Comparison of ENCODE assay signal across 9 cellular contexts in genomic region chr15:41258706-41259471, GRCh38. TPM values are rescaled to one million over a fixed set of nuclear protein-coding genes. Genes with fewer than 3 reads are reported as not detected.
DNase-seq lines count a peak whose midpoint lies in the region; ATAC-seq and TF ChIP-seq lines count a peak whose summit lies in the region.
"Had no signal": no experiment of that assay in that cellular context is flagged by ENCODE, and none has a peak within 500 bp of the region (broad histone marks: within the 10 kb centered on the region; RNA-seq: fewer than 3 reads in every experiment).

No MANE protein-coding gene starts in this region.

- TF ChIP-seq CTCF in GM13977 (IDR thresholded peaks at IDR 0.05; ENCODE audit: extremely low read depth, insufficient read depth, missing control alignments) (no peak), PC-3 (conservative IDR thresholded peaks at IDR 0.05; ENCODE audit: low read depth, low read length) (no peak), fibroblast of the aortic adventitia (IDR thresholded peaks at IDR 0.05; ENCODE audit: insufficient read depth, low read length) (no peak)

- H3K4me1 Mint-ChIP-seq in stimulated activated effector memory CD8-positive, alpha-beta T cell treated with anti-CD3 and anti-CD28 coated beads, Interleukin-12 subunit alpha, Interleukin-12 subunit beta, amount 100 ng/mL, for 72 hours, result no peaks in the 10 kb centered on the region

- H3K27me3 ChIP-seq in PC-3 (ENCODE audit: low read length), result no peaks in the 10 kb centered on the region

- H3K4me3 ChIP-seq in PC-3 (ENCODE audit: low read length), result peak overlapping the region; percentile 32
- H3K4me3 ChIP-seq in fibroblast of the aortic adventitia (ENCODE audit: low read depth, low read length), result no peak overlapping the region

- no TSS peak for BruUV-seq in PC-3 (replicated peaks; lab: Mats Ljungman, UMichigan)

- CTCF ChIA-PET in PC-3 (lab: Charles Lee), result no interaction called here

- H3K4me1 ChIP-seq in PC-3 (ENCODE audit: insufficient read depth, low read length), result peaks cover 37% of the 10 kb centered on the region

- peak overlapping the region; percentile 32 for H2AFZ ChIP-seq in PC-3 (ENCODE audit: low read length)

- DNase-seq in GM13977 (ENCODE audit: low spot score), result peak; percentile 34
- peak; percentile 91 for DNase-seq in PC-3
- peak; percentile 75 for DNase-seq in fibroblast of the aortic adventitia (ENCODE audit: low read depth)
- no peak for DNase-seq in sciatic nerve (ENCODE audit: low spot score)
- DNase-seq in stimulated activated effector memory CD8-positive, alpha-beta T cell treated with anti-CD3 and anti-CD28 coated beads, Interleukin-12 subunit alpha, Interleukin-12 subunit beta, amount 100 ng/mL, for 72 hours (ENCODE audit: low spot score in 2 of 2), result no peak
- DNase-seq in iPS-NIHi7 (ENCODE audit: extremely low spot score), result no peak

- no peak overlapping the region for H3K27ac Mint-ChIP-seq in stimulated activated effector memory CD8-positive, alpha-beta T cell treated with anti-CD3 and anti-CD28 coated beads, Interleukin-12 subunit alpha, Interleukin-12 subunit beta, amount 100 ng/mL, for 72 hours

- no peaks in the 10 kb centered on the region for H3K9me3 Mint-ChIP-seq in stimulated activated effector memory CD8-positive, alpha-beta T cell treated with anti-CD3 and anti-CD28 coated beads, Interleukin-12 subunit alpha, Interleukin-12 subunit beta, amount 100 ng/mL, for 72 hours

- no peaks in the 10 kb centered on the region for H4K20me1 ChIP-seq in PC-3 (ENCODE audit: low read length)

- in situ Hi-C loops in GM13977 (cut with MboI; ENCODE audit: low pct_unique_long_range_greater_than_20kb, low sequenced_read_pairs, unreplicated experiment), result no loop called here

- H3K27ac ChIP-seq in PC-3 (ENCODE audit: low read length), result peak overlapping the region; percentile 77

- intact Hi-C loops in PC-3 (cut with micrococcal nuclease) (loop anchor here (2.0 kb wide), 1 partner anchor 26 kb away; no protein-coding TSS in a partner anchor), sciatic nerve (cut with DNase I) (no loop called here)

- no peaks in the 10 kb centered on the region for H3F3A ChIP-seq in PC-3 (ENCODE audit: low read length, unreplicated experiment)

- peak; percentile 97 for ATAC-seq in PC-3
- ATAC-seq in sciatic nerve, result peak; percentile 78
- no peak for ATAC-seq in GM21423 (IDR thresholded peaks at IDR 0.05; ENCODE audit: unreplicated experiment)
- ATAC-seq in GM21367 (IDR thresholded peaks at IDR 0.05; ENCODE audit: unreplicated experiment), result no peak
- ATAC-seq in stimulated activated effector memory CD8-positive, alpha-beta T cell treated with anti-CD3 and anti-CD28 coated beads, Interleukin-12 subunit alpha, Interleukin-12 subunit beta, amount 100 ng/mL, for 72 hours, result no peak

- H3K9ac ChIP-seq in PC-3 (ENCODE audit: low read length), result peak overlapping the region; percentile 30

- peaks cover 46% of the 10 kb centered on the region for H3K36me3 Mint-ChIP-seq in stimulated activated effector memory CD8-positive, alpha-beta T cell treated with anti-CD3 and anti-CD28 coated beads, Interleukin-12 subunit alpha, Interleukin-12 subunit beta, amount 100 ng/mL, for 72 hours

- no peaks in the 10 kb centered on the region for H3K79me2 ChIP-seq in PC-3 (ENCODE audit: low read length)

- no peaks in the 10 kb centered on the region for H3K9me3 ChIP-seq in PC-3 (ENCODE audit: low read length)

- POLR2A ChIA-PET in PC-3 (lab: Charles Lee; ENCODE audit: unreplicated experiment), result interaction anchor here (0.6 to 0.7 kb wide), 3 partner anchors 9 to 46 kb away, joined by 3 to 4 read pairs (median 3); no protein-coding TSS in a partner anchor

- no peaks in the 10 kb centered on the region for H3K9me2 ChIP-seq in PC-3 (replicated peaks; ENCODE audit: low read length)

- peak overlapping the region; percentile 74 for H3K4me2 ChIP-seq in PC-3 (ENCODE audit: low read length)

- H3K36me3 ChIP-seq in PC-3 (ENCODE audit: low read depth, low read length), result peaks cover 9% of the 10 kb centered on the region; the same call in 1 of the 2 replicates

- no peak overlapping the region for H3K4me3 Mint-ChIP-seq in stimulated activated effector memory CD8-positive, alpha-beta T cell treated with anti-CD3 and anti-CD28 coated beads, Interleukin-12 subunit alpha, Interleukin-12 subunit beta, amount 100 ng/mL, for 72 hours

RNA-seq across cellular contexts. Expression of gene CHP1, which starts 27.8 kb away (rescaled TPM):
- total RNA-seq in PC-3 (2014; rRNA removed) (62.2 and 107 TPM in 2 replicates), fibroblast of the aortic adventitia (ENCODE audit: low replicate concordance) (120 and 131 TPM in 2 replicates), sciatic nerve (71.6 TPM)

RNA-seq across cellular contexts. Expression of gene EXD1, which starts 28.3 kb away (rescaled TPM):
- total RNA-seq in PC-3 (2014; rRNA removed) (not detected in 2 replicates), fibroblast of the aortic adventitia (ENCODE audit: low replicate concordance) (not detected in 2 replicates), sciatic nerve (not detected)
- total RNA-seq: mononuclear cell had no signal

Comparison
In these comparisons a context has a peak if more than half of its experiments do, and no peak if none do; other contexts are left out.
1. DNase-seq: peak in GM13977 (single experiment), PC-3 (single experiment) and fibroblast of the aortic adventitia (single experiment); none in sciatic nerve (single experiment), stimulated activated effector memory CD8-positive, alpha-beta T cell treated with anti-CD3 and anti-CD28 coated beads, Interleukin-12 subunit alpha, Interleukin-12 subunit beta, amount 100 ng/mL, for 72 hours (0 of 2) and iPS-NIHi7 (single experiment).
2. ATAC-seq: peak in PC-3 (single experiment) and sciatic nerve (single experiment); none in GM21423 (single experiment), GM21367 (single experiment) and stimulated activated effector memory CD8-positive, alpha-beta T cell treated with anti-CD3 and anti-CD28 coated beads, Interleukin-12 subunit alpha, Interleukin-12 subunit beta, amount 100 ng/mL, for 72 hours (single experiment).